ENCODE assay signal across 18 cellular contexts in genomic region chrX:73239242-73239641, GRCh38. TPM values are rescaled to one million over a fixed set of nuclear protein-coding genes. Genes with fewer than 3 reads are reported as not detected.
"Had no signal": no experiment of that assay in that cellular context is flagged by ENCODE, and none has a peak within 500 bp of the region (broad histone marks: within the 10 kb centered on the region; RNA-seq: fewer than 3 reads in every experiment).

No MANE protein-coding gene starts in this region.

- H3K4me1 Mint-ChIP-seq: naive thymus-derived CD4-positive, alpha-beta T cell; stimulated activated effector memory CD8-positive, alpha-beta T cell treated with anti-CD3 and anti-CD28 coated beads, Interleukin-12 subunit alpha, Interleukin-12 subunit beta, amount 100 ng/mL, for 72 hours had no signal

- H3K4me1 ChIP-seq: esophagus muscularis mucosa, gastroesophageal sphincter, psoas muscle, right lobe of liver, suprapubic skin had no signal

- H3K27me3 Mint-ChIP-seq: type B pancreatic cell had no signal

- H3K36me3 ChIP-seq: esophagus muscularis mucosa, gastroesophageal sphincter, neutrophil, right lobe of liver, suprapubic skin, thyroid gland had no signal

- H3K27ac Mint-ChIP-seq: naive thymus-derived CD4-positive, alpha-beta T cell; stimulated activated effector memory CD8-positive, alpha-beta T cell treated with anti-CD3 and anti-CD28 coated beads, Interleukin-12 subunit alpha, Interleukin-12 subunit beta, amount 100 ng/mL, for 72 hours; type B pancreatic cell had no signal

- H3K9me3 Mint-ChIP-seq: type B pancreatic cell had no signal

- H3K27ac ChIP-seq: epithelial cell of prostate, esophagus muscularis mucosa, gastroesophageal sphincter, neutrophil, psoas muscle, right lobe of liver, suprapubic skin, thyroid gland had no signal

- H3K4me3 ChIP-seq: esophagus muscularis mucosa, gastroesophageal sphincter, psoas muscle, right lobe of liver, suprapubic skin, thyroid gland had no signal

- H3K36me3 Mint-ChIP-seq: naive thymus-derived CD4-positive, alpha-beta T cell; stimulated activated effector memory CD8-positive, alpha-beta T cell treated with anti-CD3 and anti-CD28 coated beads, Interleukin-12 subunit alpha, Interleukin-12 subunit beta, amount 100 ng/mL, for 72 hours; type B pancreatic cell had no signal

- H3K9me3 ChIP-seq: gastroesophageal sphincter, neutrophil, psoas muscle, right lobe of liver, suprapubic skin, thyroid gland had no signal

- H3K4me3 Mint-ChIP-seq: naive thymus-derived CD4-positive, alpha-beta T cell; stimulated activated effector memory CD8-positive, alpha-beta T cell treated with anti-CD3 and anti-CD28 coated beads, Interleukin-12 subunit alpha, Interleukin-12 subunit beta, amount 100 ng/mL, for 72 hours; type B pancreatic cell had no signal

- DNase-seq: effector memory CD4-positive, alpha-beta T cell; kidney glomerular epithelial cell; naive thymus-derived CD4-positive, alpha-beta T cell; psoas muscle; retina; right lobe of liver; stimulated activated CD4-positive, alpha-beta T cell treated with anti-CD3 and anti-CD28 coated beads, Interleukin-4, amount 100 ng/mL, for 1 hour; stimulated activated CD8-positive, alpha-beta memory T cell treated with anti-CD3 and anti-CD28 coated beads, Interleukin-4, amount 100 ng/mL, for 48 hours; stimulated activated naive CD8-positive, alpha-beta T cell treated with anti-CD3 and anti-CD28 coated beads, Interleukin-15, Interleukin-2, amounts not matched to agents 100 U/mL and 50 U/mL, for 24 hours; thyroid gland had no signal

- H3K27me3 ChIP-seq: gastroesophageal sphincter, neutrophil, right lobe of liver, suprapubic skin, thyroid gland had no signal

RNA-seq across cellular contexts. Expression of gene NAP1L2, which starts 24.6 kb away (rescaled TPM):
- total RNA-seq: osteoblast had no signal
